ENCODE assay signal across 20 cellular contexts in the genomic region with DNA sequence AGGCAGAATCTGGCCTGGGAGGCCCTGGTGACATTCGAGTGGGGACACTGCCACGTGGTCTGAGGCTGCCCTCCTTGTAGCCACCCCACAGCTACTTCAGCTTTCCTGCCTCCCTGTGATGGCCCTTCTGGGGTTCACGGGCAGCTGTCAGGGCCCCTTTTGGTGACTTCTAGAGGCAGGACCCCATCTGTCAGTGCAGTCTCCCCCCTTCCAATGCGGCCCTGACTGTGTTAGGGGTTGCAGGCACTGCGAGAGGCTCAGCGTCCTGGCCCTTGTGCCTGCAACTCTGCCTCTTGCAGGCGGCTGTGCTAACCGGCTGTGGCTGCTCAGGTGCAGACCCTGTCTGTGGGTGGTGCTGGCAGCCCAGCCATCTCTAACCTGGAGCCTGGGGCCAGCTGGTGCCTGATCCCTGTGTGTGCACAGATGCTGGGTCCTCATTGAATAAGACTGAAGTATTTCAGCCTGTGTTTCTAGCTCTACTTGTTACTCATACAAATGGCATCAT.
DNase-seq lines count a peak whose midpoint lies in the region; ATAC-seq and TF ChIP-seq lines count a peak whose summit lies in the region.
"Had no signal": no experiment of that assay in that cellular context is flagged by ENCODE, and none has a peak within 500 bp of the region (broad histone marks: within the 10 kb centered on the region; RNA-seq: fewer than 3 reads in every experiment).

No MANE protein-coding gene starts in this region.

- no peak overlapping the region for H2BK120ac ChIP-seq in neuronal stem cell (ENCODE audit: low read depth, low read length)

- intact Hi-C loops in esophagus muscularis mucosa (cut with DNase I) = no loop called here

- H4K91ac ChIP-seq in neuronal stem cell (ENCODE audit: low read depth, low read length, poor library complexity) = no peak overlapping the region

- H3K4me3 ChIP-seq in esophagus muscularis mucosa (no peak overlapping the region), osteoblast (ENCODE audit: insufficient read depth, low read length) (no peak overlapping the region), neuronal stem cell (ENCODE audit: low read length in 2 of 2) (no peak overlapping the region)
- H3K4me3 ChIP-seq: BLaER1 treated with 17β-estradiol and CSF1 and Interleukin-3, amounts not matched to agents 10 nM and 100 nM; GM12878; K562; MG63; Peyer's patch had no signal

- no peak for TF ChIP-seq POLR2A in esophagus muscularis mucosa (IDR thresholded peaks at IDR 0.05; ENCODE audit: low read depth)

- H3K23ac ChIP-seq in neuronal stem cell (ENCODE audit: low read depth, low read length, poor library complexity) = no peak overlapping the region

- peak overlapping the region; percentile 43 for H3K27ac Mint-ChIP-seq in activated naive CD8-positive, alpha-beta T cell
- no peak overlapping the region for H3K27ac Mint-ChIP-seq in activated naive CD8-positive, alpha-beta T cell treated with anti-CD3 and anti-CD28 coated beads, Interleukin-2, amount 50 U/mL, for 24 hours

- no peak overlapping the region for H3K9ac ChIP-seq in neuronal stem cell (ENCODE audit: low read depth, low read length, poor library complexity)
- H3K9ac ChIP-seq: BLaER1 treated with 17β-estradiol and CSF1 and Interleukin-3, amounts not matched to agents 10 nM and 100 nM had no signal

- H2BK12ac ChIP-seq in neuronal stem cell (ENCODE audit: low read length) = no peak overlapping the region

- H3K27ac ChIP-seq in esophagus muscularis mucosa (replicated peaks in 1 of 4) (no peak overlapping the region), osteoblast (ENCODE audit: low read depth, low read length) (no peak overlapping the region), neuronal stem cell (replicated peaks; ENCODE audit: low read length) (no peak overlapping the region)
- H3K27ac ChIP-seq: 22Rv1; BLaER1 treated with 17β-estradiol and CSF1 and Interleukin-3, amounts not matched to agents 10 nM and 100 nM; Peyer's patch had no signal

- H3K4me3 Mint-ChIP-seq in activated naive CD8-positive, alpha-beta T cell = no peak overlapping the region
- no peak overlapping the region for H3K4me3 Mint-ChIP-seq in activated naive CD8-positive, alpha-beta T cell treated with anti-CD3 and anti-CD28 coated beads, Interleukin-2, amount 50 U/mL, for 24 hours

- no peak overlapping the region for H3K14ac ChIP-seq in neuronal stem cell (ENCODE audit: low read length)

- H2BK15ac ChIP-seq in neuronal stem cell (ENCODE audit: low read length) = no peak overlapping the region

- H4K20me1 ChIP-seq in osteoblast (ENCODE audit: insufficient read depth, low read length) = peaks cover 4% of the 10 kb centered on the region

- peaks cover 73% of the 10 kb centered on the region for H3K4me1 Mint-ChIP-seq in activated naive CD8-positive, alpha-beta T cell (ENCODE audit: low read depth)
- peaks cover 52% of the 10 kb centered on the region for H3K4me1 Mint-ChIP-seq in activated naive CD8-positive, alpha-beta T cell treated with anti-CD3 and anti-CD28 coated beads, Interleukin-2, amount 50 U/mL, for 24 hours

- no peak for TF ChIP-seq EP300 in esophagus muscularis mucosa (IDR thresholded peaks at IDR 0.05)

- DNase-seq in DMS79 treated with DMSO at 0.1 percent for 48 hours (lab: John Stamatoyannopoulos, UW) (peak; percentile 14), DMS79 (lab: John Stamatoyannopoulos, UW) (no peak), esophagus muscularis mucosa (ENCODE audit: extremely low spot score) (peak; percentile 81), osteoblast (ENCODE audit: insufficient read length, low spot score, missing footprints) (peak; percentile 48), NCI-H526 (lab: John Stamatoyannopoulos, UW) (no peak), neuronal stem cell (ENCODE audit: low spot score) (no peak)
- DNase-seq in activated naive CD8-positive, alpha-beta T cell treated with anti-CD3 and anti-CD28 coated beads, Interleukin-2, amount 50 U/mL, for 24 hours = no peak
- DNase-seq: ACHN, DND-41, MG63, NCI-H1092, NCI-H1436, NCI-H187 treated with DMSO at 0.1 percent for 48 hours, NCI-H524 treated with DMSO at 0.1 percent for 48 hours, Peyer's patch had no signal

- whole genome bisulfite sequencing in esophagus muscularis mucosa = 68% methylated on average over 6 of the region's 8 CpGs
- WGBS in neuronal stem cell (ENCODE audit: extremely low coverage in 2 of 2, insufficient read length in 2 of 2, insufficient replicate concordance in 1 of 2), 2 donors = no CpG with 5 or more reads among the region's 8 CpGs

- H3K4me2 ChIP-seq in osteoblast (ENCODE audit: insufficient read depth, low read length) = no peak overlapping the region
- H3K4me2 ChIP-seq in neuronal stem cell (ENCODE audit: insufficient read depth, low read length, poor library complexity, severe bottlenecking) = no peak overlapping the region
- H3K4me2 ChIP-seq: BLaER1 treated with 17β-estradiol and CSF1 and Interleukin-3, amounts not matched to agents 10 nM and 100 nM had no signal

- no peaks in the 10 kb centered on the region for H3K9me3 Mint-ChIP-seq in activated naive CD8-positive, alpha-beta T cell (ENCODE audit: low read depth)
- no peaks in the 10 kb centered on the region for H3K9me3 Mint-ChIP-seq in activated naive CD8-positive, alpha-beta T cell treated with anti-CD3 and anti-CD28 coated beads, Interleukin-2, amount 50 U/mL, for 24 hours

- no peak overlapping the region for H3K18ac ChIP-seq in neuronal stem cell (ENCODE audit: low read length)

- no peak for ATAC-seq in activated naive CD8-positive, alpha-beta T cell treated with anti-CD3 and anti-CD28 coated beads, Interleukin-2, amount 50 U/mL, for 24 hours
- ATAC-seq: GM12878, K562 had no signal

- no peak overlapping the region for H2AK5ac ChIP-seq in neuronal stem cell (ENCODE audit: low read depth, low read length)

- H3K79me1 ChIP-seq in neuronal stem cell (ENCODE audit: low read depth, low read length) = peaks cover 2% of the 10 kb centered on the region

- H3K4me1 ChIP-seq in esophagus muscularis mucosa (peaks cover 0 to 5% (median 0%) of the 10 kb centered on the region in 4 donors), osteoblast (ENCODE audit: insufficient read depth, low read length) (no peaks in the 10 kb centered on the region), neuronal stem cell (ENCODE audit: control insufficient read depth in 2 of 2, insufficient read depth in 1 of 2, low read depth in 1 of 2, low read length in 2 of 2) (no peaks in the 10 kb centered on the region)
- H3K4me1 ChIP-seq: BLaER1 treated with 17β-estradiol and CSF1 and Interleukin-3, amounts not matched to agents 10 nM and 100 nM; Peyer's patch had no signal

- TF ChIP-seq CTCF in esophagus muscularis mucosa (IDR thresholded peaks at IDR 0.05) (no peak), osteoblast (IDR thresholded peaks at IDR 0.05; ENCODE audit: extremely low read depth, low read depth, low read length) (no peak)

- H3K4ac ChIP-seq in neuronal stem cell (ENCODE audit: low read length) = no peak overlapping the region

- H3K36me3 ChIP-seq in esophagus muscularis mucosa = peaks cover 54 to 100% (median 95%) of the 10 kb centered on the region in 4 donors
- H3K36me3 ChIP-seq in osteoblast (ENCODE audit: insufficient read depth, low read length) = peaks cover 61% of the 10 kb centered on the region
- H3K36me3 ChIP-seq in neuronal stem cell (replicated peaks in 1 of 2; ENCODE audit: control insufficient read depth in 2 of 2, insufficient read depth in 2 of 2, low read length in 2 of 2) = peaks cover 50 to 98% of the 10 kb centered on the region in 2 donors

- H2BK5ac ChIP-seq in neuronal stem cell (ENCODE audit: low read length) = no peak overlapping the region

- H4K8ac ChIP-seq in neuronal stem cell (ENCODE audit: low read depth, low read length) = no peak overlapping the region

- H3K79me2 ChIP-seq in osteoblast (ENCODE audit: insufficient read depth, low read length) = no peaks in the 10 kb centered on the region

- H2AFZ ChIP-seq in osteoblast (ENCODE audit: low read length) (no peak overlapping the region), neuronal stem cell (ENCODE audit: low read length) (no peak overlapping the region)

- no peaks in the 10 kb centered on the region for H3K27me3 ChIP-seq in esophagus muscularis mucosa
- H3K27me3 ChIP-seq in osteoblast (ENCODE audit: insufficient read depth, low read length) = no peaks in the 10 kb centered on the region
- H3K27me3 ChIP-seq in neuronal stem cell (ENCODE audit: control insufficient read depth in 3 of 3, insufficient read depth in 3 of 3, low read depth in 1 of 3, low read length in 3 of 3) = no peaks in the 10 kb centered on the region
- H3K27me3 ChIP-seq: BLaER1 treated with 17β-estradiol and CSF1 and Interleukin-3, amounts not matched to agents 10 nM and 100 nM; MG63; Peyer's patch had no signal

- H3K27me3 Mint-ChIP-seq in activated naive CD8-positive, alpha-beta T cell = no peaks in the 10 kb centered on the region
- no peaks in the 10 kb centered on the region for H3K27me3 Mint-ChIP-seq in activated naive CD8-positive, alpha-beta T cell treated with anti-CD3 and anti-CD28 coated beads, Interleukin-2, amount 50 U/mL, for 24 hours

- H3K9me3 ChIP-seq in esophagus muscularis mucosa (no peaks in the 10 kb centered on the region), osteoblast (ENCODE audit: low read depth, low read length) (no peaks in the 10 kb centered on the region), neuronal stem cell (replicated peaks in 1 of 2; ENCODE audit: control insufficient read depth in 2 of 2, insufficient read depth in 1 of 2, low read depth in 1 of 2, low read length in 2 of 2) (peaks cover 0 to under 1% of the 10 kb centered on the region in 2 donors)
- H3K9me3 ChIP-seq: MG63, Peyer's patch had no signal

- peaks cover 15% of the 10 kb centered on the region for H3K36me3 Mint-ChIP-seq in activated naive CD8-positive, alpha-beta T cell
- H3K36me3 Mint-ChIP-seq in activated naive CD8-positive, alpha-beta T cell treated with anti-CD3 and anti-CD28 coated beads, Interleukin-2, amount 50 U/mL, for 24 hours (ENCODE audit: low read depth) = peaks cover 41% of the 10 kb centered on the region

Comparison
In these comparisons a context has a peak if more than half of its experiments do, and no peak if none do; other contexts are left out.
1. DNase-seq: peak in DMS79 treated with DMSO at 0.1 percent for 48 hours (single experiment), esophagus muscularis mucosa (single experiment) and osteoblast (single experiment); none in DMS79 (single experiment), activated naive CD8-positive, alpha-beta T cell treated with anti-CD3 and anti-CD28 coated beads, Interleukin-2, amount 50 U/mL, for 24 hours (single experiment), NCI-H526 (0 of 2) and neuronal stem cell (single experiment).